In the genomic region with DNA sequence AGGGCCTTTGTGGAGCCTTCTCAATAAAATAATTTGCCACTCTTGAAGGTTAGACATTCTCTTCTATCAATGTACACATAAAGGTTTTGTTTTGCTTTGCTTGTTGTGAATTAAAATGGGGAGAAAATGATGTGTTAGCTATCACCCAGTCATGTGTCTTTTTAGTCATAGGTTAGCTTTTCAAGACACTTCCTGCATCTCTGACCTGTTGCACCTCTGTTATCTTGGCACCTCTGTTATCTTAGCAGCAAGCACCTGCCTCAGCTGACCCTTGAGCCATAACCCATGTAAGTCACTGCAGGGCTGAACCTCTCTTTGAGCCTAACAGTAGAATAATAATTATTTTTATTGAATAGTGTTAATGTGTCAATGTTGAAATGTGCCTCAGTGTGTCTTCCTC, we compare ENCODE assay signal across 9 cellular contexts. TPM values are rescaled to one million over a fixed set of nuclear protein-coding genes. Genes with fewer than 3 reads are reported as not detected.
DNase-seq lines count a peak whose midpoint lies in the region; ATAC-seq and TF ChIP-seq lines count a peak whose summit lies in the region.
"Had no signal": no experiment of that assay in that cellular context is flagged by ENCODE, and none has a peak within 500 bp of the region (broad histone marks: within the 10 kb centered on the region; RNA-seq: fewer than 3 reads in every experiment).

No MANE protein-coding gene starts in this region.

- H2BK5ac ChIP-seq in trophoblast cell (ENCODE audit: low read depth, low read length, poor library complexity): no peak overlapping the region

- TF ChIP-seq POLR2A in esophagus muscularis mucosa (IDR thresholded peaks at IDR 0.05; ENCODE audit: low read depth): no peak

- peak overlapping the region; percentile 86 for H3K4me2 ChIP-seq in PC-3 (ENCODE audit: low read length)
- no peak overlapping the region for H3K4me2 ChIP-seq in trophoblast cell (ENCODE audit: low read length)
- no peak overlapping the region for H3K4me2 ChIP-seq in Karpas-422 (ENCODE audit: low read depth, low read length, poor library complexity, severe bottlenecking)

- no peak overlapping the region for H4K12ac ChIP-seq in trophoblast cell (ENCODE audit: low read depth, low read length)

- CTCF ChIA-PET in PC-3 (lab: Charles Lee): no interaction called here

- no peaks in the 10 kb centered on the region for H3K9me3 ChIP-seq in PC-3 (ENCODE audit: low read length)
- H3K9me3 ChIP-seq in esophagus muscularis mucosa: no peaks in the 10 kb centered on the region
- no peaks in the 10 kb centered on the region for H3K9me3 ChIP-seq in trophoblast cell (ENCODE audit: insufficient read depth, low read depth, low read length)
- no peaks in the 10 kb centered on the region for H3K9me3 ChIP-seq in Karpas-422 (ENCODE audit: low read length)
- H3K9me3 ChIP-seq: SJSA1 had no signal

- no peaks in the 10 kb centered on the region for H4K20me1 ChIP-seq in PC-3 (ENCODE audit: low read length)
- no peaks in the 10 kb centered on the region for H4K20me1 ChIP-seq in Karpas-422 (ENCODE audit: insufficient read depth, low read depth, low read length)

- H3K79me2 ChIP-seq in PC-3 (ENCODE audit: low read length): no peaks in the 10 kb centered on the region
- no peaks in the 10 kb centered on the region for H3K79me2 ChIP-seq in trophoblast cell (ENCODE audit: control insufficient read depth, insufficient read depth, low read length, poor library complexity)
- H3K79me2 ChIP-seq in Karpas-422 (ENCODE audit: low read length): no peaks in the 10 kb centered on the region

- TF ChIP-seq CTCF in PC-3 (conservative IDR thresholded peaks at IDR 0.05; ENCODE audit: low read depth, low read length) (no peak), esophagus muscularis mucosa (IDR thresholded peaks at IDR 0.05) (no peak)

- 0 out of 2 replicates have a peak overlapping the region, but pooled peaks have one; percentile 31 for H3K4me3 ChIP-seq in GM08714 (ENCODE audit: low read length)
- peak overlapping the region; percentile 79 for H3K4me3 ChIP-seq in PC-3 (ENCODE audit: low read length)
- H3K4me3 ChIP-seq in esophagus muscularis mucosa: peak overlapping the region in 3 of 4 donors; percentile 48 to 59 (median 50)
- no peak overlapping the region for H3K4me3 ChIP-seq in trophoblast cell (ENCODE audit: low read depth, low read length)
- no peak overlapping the region for H3K4me3 ChIP-seq in Karpas-422 (ENCODE audit: low read length)

- H3K36me3 ChIP-seq in PC-3 (ENCODE audit: low read depth, low read length) (no peaks in the 10 kb centered on the region), esophagus muscularis mucosa (no peaks in the 10 kb centered on the region), trophoblast cell (ENCODE audit: control insufficient read depth in 1 of 2, insufficient read depth in 2 of 2, low read length in 2 of 2) (peaks cover 0 to 2% of the 10 kb centered on the region in 2 experiments), Karpas-422 (ENCODE audit: insufficient read depth, low read length) (no peaks in the 10 kb centered on the region)
- H3K36me3 ChIP-seq: SJSA1 had no signal

- no peak overlapping the region for H3K23ac ChIP-seq in trophoblast cell (ENCODE audit: low read length)

- H3K27ac ChIP-seq in PC-3 (ENCODE audit: low read length) (no peak overlapping the region), esophagus muscularis mucosa (replicated peaks in 1 of 4) (no peak overlapping the region), trophoblast cell (ENCODE audit: low read depth, low read length) (no peak overlapping the region), Karpas-422 (ENCODE audit: low read length) (no peak overlapping the region)
- H3K27ac ChIP-seq: SJSA1 had no signal

- POLR2A ChIA-PET in PC-3 (lab: Charles Lee; ENCODE audit: unreplicated experiment): no interaction called here

- intact Hi-C loops in PC-3 (cut with micrococcal nuclease) (no loop called here), esophagus muscularis mucosa (cut with DNase I) (no loop called here)

- H2AFZ ChIP-seq in PC-3 (ENCODE audit: low read length) (peak overlapping the region; percentile 95), trophoblast cell (ENCODE audit: insufficient read depth, low read length, poor library complexity) (no peak overlapping the region), Karpas-422 (ENCODE audit: low read length) (no peak overlapping the region)

- H3F3A ChIP-seq in PC-3 (ENCODE audit: low read length, unreplicated experiment): no peaks in the 10 kb centered on the region

- H3K9ac ChIP-seq in PC-3 (ENCODE audit: low read length): peak overlapping the region; percentile 89
- no peak overlapping the region for H3K9ac ChIP-seq in trophoblast cell (ENCODE audit: low read length)
- H3K9ac ChIP-seq in Karpas-422 (ENCODE audit: low read length): no peak overlapping the region

- no TSS peak for BruUV-seq in PC-3 (replicated peaks; lab: Mats Ljungman, UMichigan)

- TF ChIP-seq EP300 in esophagus muscularis mucosa (IDR thresholded peaks at IDR 0.05): no peak

- H3K4ac ChIP-seq in trophoblast cell (ENCODE audit: low read depth, low read length): no peak overlapping the region

- peaks cover 2% of the 10 kb centered on the region for H3K79me1 ChIP-seq in trophoblast cell (ENCODE audit: low read length)

- H3K27me3 ChIP-seq in PC-3 (ENCODE audit: low read length): no peaks in the 10 kb centered on the region
- H3K27me3 ChIP-seq in esophagus muscularis mucosa: no peaks in the 10 kb centered on the region
- no peaks in the 10 kb centered on the region for H3K27me3 ChIP-seq in trophoblast cell (ENCODE audit: insufficient read depth, low read length)
- H3K27me3 ChIP-seq in Karpas-422 (ENCODE audit: low read length): no peaks in the 10 kb centered on the region
- H3K27me3 ChIP-seq: SJSA1 had no signal

- H3K9me2 ChIP-seq in PC-3 (replicated peaks; ENCODE audit: low read length) (no peaks in the 10 kb centered on the region), Karpas-422 (replicated peaks; ENCODE audit: insufficient read depth, low read length) (no peaks in the 10 kb centered on the region)

- no peak overlapping the region for H2AK5ac ChIP-seq in trophoblast cell (ENCODE audit: low read length)

- DNase-seq in PC-3 (no peak), esophagus muscularis mucosa (ENCODE audit: extremely low spot score) (no peak), trophoblast cell (no peak), NAMALWA (ENCODE audit: low spot score) (no peak), Karpas-422 (no peak)

- ATAC-seq in PC-3 (no peak), esophagus mucosa (no peak), GM21619 (IDR thresholded peaks at IDR 0.05; ENCODE audit: unreplicated experiment) (no peak)

- H4K91ac ChIP-seq in trophoblast cell (ENCODE audit: low read depth, low read length): no peak overlapping the region

- H4K8ac ChIP-seq in trophoblast cell (ENCODE audit: low read depth, low read length): peak overlapping the region; percentile 28

- no peak overlapping the region for H3K18ac ChIP-seq in trophoblast cell (ENCODE audit: low read length)

- H2BK120ac ChIP-seq in trophoblast cell (ENCODE audit: insufficient read depth, low read length, poor library complexity): no peak overlapping the region

- peaks cover 11% of the 10 kb centered on the region for H3K4me1 ChIP-seq in PC-3 (ENCODE audit: insufficient read depth, low read length)
- peaks cover 7 to 11% (median 9%) of the 10 kb centered on the region in 4 donors for H3K4me1 ChIP-seq in esophagus muscularis mucosa
- H3K4me1 ChIP-seq in trophoblast cell (ENCODE audit: control insufficient read depth in 1 of 2, insufficient read depth in 2 of 2, low read length in 2 of 2): no peaks in the 10 kb centered on the region
- H3K4me1 ChIP-seq in Karpas-422 (ENCODE audit: low read length): no peaks in the 10 kb centered on the region

- no peak overlapping the region for H2BK12ac ChIP-seq in trophoblast cell (ENCODE audit: low read length)

- H3K14ac ChIP-seq in trophoblast cell (ENCODE audit: low read length): no peak overlapping the region

RNA-seq across cellular contexts. Expression of gene TMEM144, which starts 1.0 kb away (rescaled TPM):
- 5.4 and 5.9 TPM in 2 replicates for total RNA-seq in PC-3 (2014; rRNA removed)
- 1 to 10 TPM; 1.3 to 3.3 (median 2.7) TPM for total RNA-seq in esophagus muscularis mucosa
- polyA plus RNA-seq in trophoblast cell (2013): 6.8 and 6.9 TPM in 2 replicates
- total RNA-seq in esophagus mucosa: 8.1 TPM
- not detected in 2 replicates for total RNA-seq in Karpas-422 (2014; rRNA removed; shearing (Covaris generic); ENCODE audit: low replicate concordance)

RNA-seq across cellular contexts. Expression of gene GASK1B, which starts 38.5 kb away (rescaled TPM):
- total RNA-seq in PC-3 (2014; rRNA removed): 0.46 and 0.51 TPM in 2 replicates
- total RNA-seq in esophagus muscularis mucosa: 10 to 100 TPM; 27.5 to 45.9 (median 32.4) TPM
- 20.2 and 21.5 TPM in 2 replicates for polyA plus RNA-seq in trophoblast cell (2013)
- 3.5 TPM for total RNA-seq in esophagus mucosa
- total RNA-seq in Karpas-422 (2014; rRNA removed; shearing (Covaris generic); ENCODE audit: low replicate concordance): not detected in 2 replicates

Comparison
In these comparisons a context has a peak if more than half of its experiments do, and no peak if none do; other contexts are left out.
1. H3K4me3 ChIP-seq: peak in GM08714 (single experiment), PC-3 (single experiment) and esophagus muscularis mucosa (3 of 4); none in trophoblast cell (single experiment) and Karpas-422 (single experiment).